Comparison of ENCODE assay signal across 10 cellular contexts in the genomic region with DNA sequence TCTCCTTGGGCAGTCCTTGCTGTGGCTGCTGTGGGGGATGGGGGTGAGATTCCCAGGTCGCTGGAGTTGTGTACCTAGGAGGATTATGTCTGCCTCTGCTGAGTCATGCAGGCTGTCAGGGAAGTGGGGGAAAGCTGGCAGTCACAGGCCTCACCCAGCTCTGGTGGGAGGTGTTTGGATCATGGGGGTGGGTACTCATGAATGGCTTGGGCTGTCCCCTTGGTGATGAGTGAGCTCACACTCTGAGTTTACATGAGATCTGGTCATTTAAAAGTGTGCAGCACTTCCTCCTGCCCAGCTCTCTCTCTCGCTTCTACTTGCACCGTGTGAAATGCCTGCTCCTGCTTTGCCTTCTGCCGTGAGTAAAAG. TPM values are rescaled to one million over a fixed set of nuclear protein-coding genes. Genes with fewer than 3 reads are reported as not detected.
DNase-seq lines count a peak whose midpoint lies in the region; ATAC-seq and TF ChIP-seq lines count a peak whose summit lies in the region.
"Had no signal": no experiment of that assay in that cellular context is flagged by ENCODE, and none has a peak within 500 bp of the region (broad histone marks: within the 10 kb centered on the region; RNA-seq: fewer than 3 reads in every experiment).

No MANE protein-coding gene starts in this region.

- H3K27ac ChIP-seq in endodermal cell (ENCODE audit: low read depth, low read length) = no peak overlapping the region
- H3K27ac ChIP-seq in neural progenitor cell = no peak overlapping the region
- H3K27ac ChIP-seq: adrenal gland had no signal

- H3K4me3 ChIP-seq in endodermal cell (ENCODE audit: low read length) (no peak overlapping the region), neural progenitor cell (no peak overlapping the region)
- H3K4me3 ChIP-seq: adrenal gland had no signal

- peak overlapping the region; percentile 63 for H2AFZ ChIP-seq in neural progenitor cell (replicated peaks)

- H3K36me3 ChIP-seq in endodermal cell (ENCODE audit: control insufficient read depth, insufficient read depth, low read length) = no peaks in the 10 kb centered on the region
- no peaks in the 10 kb centered on the region for H3K36me3 ChIP-seq in neural progenitor cell
- H3K36me3 ChIP-seq: adrenal gland had no signal

- no peaks in the 10 kb centered on the region for H3K4me1 ChIP-seq in endodermal cell (ENCODE audit: control insufficient read depth, insufficient read depth, low read length)
- peaks cover 10% of the 10 kb centered on the region for H3K4me1 ChIP-seq in neural progenitor cell
- H3K4me1 ChIP-seq: adrenal gland had no signal

- H3K4me2 ChIP-seq in neural progenitor cell = peak overlapping the region; percentile 11

- H3K9ac ChIP-seq in endodermal cell (ENCODE audit: extremely low read depth, low read length, poor library complexity, severe bottlenecking) = no peak overlapping the region
- no peak overlapping the region for H3K9ac ChIP-seq in neural progenitor cell

- ATAC-seq in HG02610 (IDR thresholded peaks at IDR 0.05; ENCODE audit: unreplicated experiment) (no peak), HG02973 (IDR thresholded peaks at IDR 0.05; ENCODE audit: unreplicated experiment) (no peak)

- WGBS in endodermal cell (ENCODE audit: insufficient coverage in 1 of 2, insufficient read length in 1 of 2), 2 experiments = 61 to 100% methylated on average over 2 to 4 of the region's 4 CpGs

- no peaks in the 10 kb centered on the region for H3K27me3 ChIP-seq in endodermal cell (ENCODE audit: control insufficient read depth, insufficient read depth, low read length, poor library complexity, severe bottlenecking)
- H3K27me3 ChIP-seq in neural progenitor cell = no peaks in the 10 kb centered on the region
- H3K27me3 ChIP-seq: adrenal gland had no signal

- DNase-seq in D341Med (ENCODE audit: low spot score) (peak; percentile 43), NCI-H460 (ENCODE audit: extremely low read depth, low read depth) (peak; percentile 61), endodermal cell (peak; percentile 87), neural progenitor cell (ENCODE audit: low spot score) (no peak), activated gamma-delta T cell treated with Interleukin-2 at 50 U/mL for 16 hours (no peak), NCI-H510A treated with DMSO at 0.1 percent for 48 hours (lab: John Stamatoyannopoulos, UW) (no peak)
- DNase-seq: adrenal gland, NCI-H2081 treated with DMSO at 0.1 percent for 48 hours had no signal

- H3K27me3 Mint-ChIP-seq in endodermal cell (ENCODE audit: insufficient read depth) (peaks cover 2% of the 10 kb centered on the region), neural progenitor cell (ENCODE audit: insufficient read depth, low read depth) (peaks cover 8% of the 10 kb centered on the region)

- H3K79me2 ChIP-seq in neural progenitor cell (ENCODE audit: low read depth) = no peaks in the 10 kb centered on the region

- H3K36me3 Mint-ChIP-seq in endodermal cell (ENCODE audit: low read depth) (peaks cover 8% of the 10 kb centered on the region), neural progenitor cell (no peaks in the 10 kb centered on the region)

- H3K9me3 Mint-ChIP-seq in endodermal cell = peaks cover 53% of the 10 kb centered on the region
- peaks cover 10% of the 10 kb centered on the region for H3K9me3 Mint-ChIP-seq in neural progenitor cell

- H3K27ac Mint-ChIP-seq in endodermal cell (peak overlapping the region; percentile 98), neural progenitor cell (no peak overlapping the region)

- TF ChIP-seq CTCF in endodermal cell (conservative IDR thresholded peaks at IDR 0.05) (no peak), neural progenitor cell (IDR thresholded peaks at IDR 0.05) (no peak)

- H3K4me3 Mint-ChIP-seq in endodermal cell = peak overlapping the region; percentile 23
- H3K4me3 Mint-ChIP-seq in neural progenitor cell = no peak overlapping the region

- no peaks in the 10 kb centered on the region for H3F3A ChIP-seq in neural progenitor cell (ENCODE audit: low read depth)

- H3K9me3 ChIP-seq in endodermal cell (ENCODE audit: control insufficient read depth, low read length) (peaks cover 26% of the 10 kb centered on the region), neural progenitor cell (ENCODE audit: low read depth) (no peaks in the 10 kb centered on the region)
- H3K9me3 ChIP-seq: adrenal gland had no signal

- H3K4me1 Mint-ChIP-seq in endodermal cell (peaks cover 20% of the 10 kb centered on the region), neural progenitor cell (peaks cover 9% of the 10 kb centered on the region)

- H4K20me1 ChIP-seq in neural progenitor cell (ENCODE audit: low read depth) = no peaks in the 10 kb centered on the region

RNA-seq across cellular contexts. Expression of gene PDLIM3, which starts 24.6 kb away (rescaled TPM):
- 7.8 and 10.9 TPM in 2 replicates for total RNA-seq in NCI-H460 (2014; rRNA removed; shearing (Covaris generic))
- polyA plus RNA-seq in NCI-H460 (2014; cell fraction: nucleus; rRNA removed) = 6.6 and 15.2 TPM in 2 replicates
- total RNA-seq in endodermal cell (10 to 100 TPM in 1 of 2 donors, 1 to 10 TPM in 1; 4.3 to 11.0 TPM), neural progenitor cell (ENCODE audit: low replicate concordance) (1.4 and 5.2 TPM in 2 replicates)
- 13.9 TPM for polyA plus RNA-seq in endodermal cell (2013, experiment 1 of 2)
- 15.6 TPM for polyA plus RNA-seq in endodermal cell (2013, experiment 2 of 2)

Comparison
In these comparisons a context has a peak if more than half of its experiments do, and no peak if none do; other contexts are left out.
1. DNase-seq: peak in D341Med (single experiment), NCI-H460 (single experiment) and endodermal cell (single experiment); none in neural progenitor cell (single experiment), activated gamma-delta T cell treated with Interleukin-2 at 50 U/mL for 16 hours (single experiment) and NCI-H510A treated with DMSO at 0.1 percent for 48 hours (single experiment).